ENCODE assay signal across 30 cellular contexts in the genomic region with DNA sequence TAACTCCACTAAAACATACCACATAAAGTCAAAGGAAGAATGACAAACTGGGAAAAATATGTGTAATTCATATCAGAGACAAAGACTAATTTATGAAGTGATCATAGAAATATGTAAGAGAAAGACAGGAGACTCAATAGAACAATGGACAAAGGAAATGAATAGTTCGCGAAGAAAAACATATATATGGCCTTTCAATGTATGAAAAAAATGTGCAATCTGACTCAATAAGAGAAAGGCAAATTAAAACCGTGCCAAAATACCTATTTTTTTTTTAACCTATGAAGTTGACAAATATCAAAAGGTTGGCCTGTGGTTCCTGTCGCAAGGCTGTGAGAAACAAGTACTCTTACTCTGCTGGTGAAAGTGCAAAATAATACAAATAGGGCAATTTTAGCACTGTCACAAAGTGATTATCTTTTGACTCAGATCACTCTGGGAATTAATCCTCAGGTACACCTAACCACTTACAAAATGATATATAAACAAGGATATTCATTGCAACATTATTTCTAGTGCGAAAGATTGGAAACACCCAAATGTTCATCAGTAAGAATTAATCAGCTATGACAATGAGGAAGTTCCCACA. TPM values are rescaled to one million over a fixed set of nuclear protein-coding genes. Genes with fewer than 3 reads are reported as not detected.
DNase-seq lines count a peak whose midpoint lies in the region; FAIRE-seq and TF ChIP-seq lines count a peak whose summit lies in the region.
"Had no signal": no experiment of that assay in that cellular context is flagged by ENCODE, and none has a peak within 500 bp of the region (broad histone marks: within the 10 kb centered on the region; RNA-seq: fewer than 3 reads in every experiment).

No MANE protein-coding gene starts in this region.

- H3K4me1 ChIP-seq in mammary epithelial cell (ENCODE audit: insufficient read depth, low read length) (peaks cover 20% of the 10 kb centered on the region), keratinocyte (ENCODE audit: control insufficient read depth, extremely low read depth, insufficient read depth, low read length) (peaks cover 28% of the 10 kb centered on the region)
- H3K4me1 ChIP-seq: adrenal gland, esophagus muscularis mucosa, gastroesophageal sphincter, prostate gland had no signal

- peak overlapping the region; percentile 63 for H3K4me2 ChIP-seq in mammary epithelial cell (ENCODE audit: insufficient read depth, low read depth, low read length)
- H3K4me2 ChIP-seq in keratinocyte (ENCODE audit: control insufficient read depth, extremely low read depth, insufficient read depth, low read depth, low read length): peak overlapping the region; percentile 78

- FAIRE-seq in keratinocyte (lab: Jason Lieb, UNC): peak; percentile 32
- FAIRE-seq: D721Med, urothelium cell line had no signal

- CTCF ChIA-PET in mammary epithelial cell (lab: Charles Lee; ENCODE audit: low non-redundant PET): no interaction called here

- no TSS peak for BruUV-seq in mammary epithelial cell (replicated peaks; lab: Mats Ljungman, UMichigan)

- H3K9me1 ChIP-seq in keratinocyte (ENCODE audit: control insufficient read depth, extremely low read depth, insufficient read depth, low read length): no peaks in the 10 kb centered on the region

- peak overlapping the region; percentile 33 for H2AFZ ChIP-seq in mammary epithelial cell (ENCODE audit: low read depth, low read length)
- H2AFZ ChIP-seq in keratinocyte (ENCODE audit: control insufficient read depth, low read length): no peak overlapping the region

- TF ChIP-seq CTCF in GM06990 (IDR thresholded peaks at IDR 0.05; ENCODE audit: insufficient read depth, low read length, poor library complexity, severe bottlenecking) (no peak), mammary epithelial cell (conservative IDR thresholded peaks at IDR 0.05 in 1 of 2, IDR thresholded peaks at IDR 0.05 in 1 of 2; ENCODE audit: extremely low read depth in 1 of 2, insufficient read depth in 1 of 2, low read depth in 1 of 2, low read length in 2 of 2) (no peak), keratinocyte (optimal IDR thresholded peaks at IDR 0.05 in 1 of 3, IDR thresholded peaks at IDR 0.05 in 1 of 3, conservative IDR thresholded peaks at IDR 0.05 in 1 of 3; ENCODE audit: extremely low read depth in 1 of 3, insufficient read depth in 2 of 3, low read length in 3 of 3) (no peak)

- H3K9ac ChIP-seq in mammary epithelial cell (ENCODE audit: insufficient read depth, low read length) (peak overlapping the region; percentile 19), keratinocyte (ENCODE audit: control insufficient read depth, extremely low read depth, insufficient read depth, low read length) (peak overlapping the region; percentile 52)

- intact Hi-C loops in mammary epithelial cell (cut with micrococcal nuclease): loop anchor here (5.0 kb wide), 1 partner anchor 213 kb away; no protein-coding TSS in a partner anchor

- dilution Hi-C loops in mammary epithelial cell (cut with HindIII; ENCODE audit: low sequenced_read_pairs) (no loop called here), keratinocyte (cut with MboI; ENCODE audit: extremely low pct_ligation_motif_present, low sequenced_read_pairs) (no loop called here)

- peak overlapping the region; percentile 92 for H3K27ac ChIP-seq in mammary epithelial cell (ENCODE audit: insufficient read depth, low read depth, low read length)
- peak overlapping the region; percentile 84 for H3K27ac ChIP-seq in keratinocyte (ENCODE audit: control insufficient read depth, insufficient read depth, low read length)
- H3K27ac ChIP-seq: adrenal gland, esophagus muscularis mucosa, gastroesophageal sphincter, prostate gland, thoracic aorta had no signal

- H4K20me1 ChIP-seq in mammary epithelial cell (ENCODE audit: insufficient read depth, low read length): no peaks in the 10 kb centered on the region
- H4K20me1 ChIP-seq in keratinocyte (ENCODE audit: control insufficient read depth, extremely low read depth, insufficient read depth, low read length): no peaks in the 10 kb centered on the region

- H3K4me3 ChIP-seq in GM06990 (replicated peaks; ENCODE audit: low read depth, low read length): no peak overlapping the region
- no peak overlapping the region for H3K4me3 ChIP-seq in mammary epithelial cell (replicated peaks in 1 of 3; ENCODE audit: insufficient read depth in 1 of 3, low read depth in 2 of 3, low read length in 3 of 3)
- H3K4me3 ChIP-seq in keratinocyte (ENCODE audit: control insufficient read depth in 2 of 3, extremely low read depth in 1 of 3, insufficient read depth in 2 of 3, low read depth in 1 of 3, low read length in 3 of 3): peak overlapping the region in 1 of 3 experiments; percentile 26
- H3K4me3 ChIP-seq: adrenal gland, esophagus muscularis mucosa, gastroesophageal sphincter, MG63, prostate gland, thoracic aorta had no signal

- in situ Hi-C loops in mammary epithelial cell (cut with MboI; ENCODE audit: low sequenced_read_pairs in 2 of 2): no loop called here

- H3K79me2 ChIP-seq in mammary epithelial cell (ENCODE audit: insufficient read depth, low read length): no peaks in the 10 kb centered on the region
- no peaks in the 10 kb centered on the region for H3K79me2 ChIP-seq in keratinocyte (ENCODE audit: control insufficient read depth, insufficient read depth, low read length)

- H3K27me3 ChIP-seq in GM06990 (replicated peaks; ENCODE audit: control insufficient read depth, insufficient read depth, low read length) (no peaks in the 10 kb centered on the region), mammary epithelial cell (ENCODE audit: insufficient read depth, low read length) (no peaks in the 10 kb centered on the region), keratinocyte (ENCODE audit: control insufficient read depth, extremely low read depth, insufficient read depth, low read length) (no peaks in the 10 kb centered on the region)
- H3K27me3 ChIP-seq: adrenal gland, MG63 had no signal

- WGBS in mammary epithelial cell (ENCODE audit: low coverage, missing lambda C conversion rate): 0% methylated on average over 5 of the region's 5 CpGs

- H3K36me3 ChIP-seq in GM06990 (ENCODE audit: control insufficient read depth, insufficient read depth, low read length) (no peaks in the 10 kb centered on the region), mammary epithelial cell (ENCODE audit: insufficient read depth, low read length) (no peaks in the 10 kb centered on the region), keratinocyte (ENCODE audit: control insufficient read depth in 2 of 2, extremely low read depth in 1 of 2, insufficient read depth in 2 of 2, low read length in 2 of 2) (no peaks in the 10 kb centered on the region)
- H3K36me3 ChIP-seq: adrenal gland, esophagus muscularis mucosa, gastroesophageal sphincter, MG63, prostate gland, thoracic aorta had no signal

- peak; percentile 7 for DNase-seq in GM06990 (ENCODE audit: extremely low read depth, insufficient read length)
- DNase-seq in HT1080 (ENCODE audit: low read depth): peak; percentile 27
- peak; percentile 91 for DNase-seq in mammary epithelial cell
- peak; percentile 44 for DNase-seq in keratinocyte (ENCODE audit: low read depth, low spot score)
- no peak for DNase-seq in DMS153 (lab: John Stamatoyannopoulos, UW)
- DNase-seq in NCI-H2107 (lab: John Stamatoyannopoulos, UW): no peak
- no peak for DNase-seq in NCI-H226
- DNase-seq: activated CD4-positive, alpha-beta T cell treated with anti-CD3 and anti-CD28 coated beads for 4 hours; activated CD8-positive, alpha-beta memory T cell treated with anti-CD3 and anti-CD28 coated beads, Interleukin-2, amount 10 ng/mL, durations not matched to agents 7 days and 5 days; activated naive CD4-positive, alpha-beta T cell treated with anti-CD3 and anti-CD28 coated beads for 36 hours; adrenal gland; effector CD8-positive, alpha-beta T cell; EL; GOT3; hypothalamus; immature natural killer cell; MG63; NCI-H2029 treated with DMSO at 0.1 percent for 48 hours; NCI-H2227 treated with DMSO at 0.1 percent for 48 hours; stimulated activated naive CD8-positive, alpha-beta T cell treated with anti-CD3 and anti-CD28 coated beads, Interleukin-15, Interleukin-2, amounts not matched to agents 100 U/mL and 50 U/mL, for 24 hours; T-helper 17 cell had no signal

- H3K9me3 ChIP-seq in mammary epithelial cell (replicated peaks; ENCODE audit: insufficient read depth, low read length) (peaks cover 5% of the 10 kb centered on the region), keratinocyte (ENCODE audit: control insufficient read depth, low read depth, low read length) (peaks cover 2% of the 10 kb centered on the region)
- H3K9me3 ChIP-seq: adrenal gland, esophagus muscularis mucosa, gastroesophageal sphincter, MG63, prostate gland, thoracic aorta had no signal

RNA-seq across cellular contexts. Expression of gene C9, which starts 3.7 kb away (rescaled TPM):
- not detected in 2 replicates for total RNA-seq in HT1080 (2014; rRNA removed; shearing (Covaris generic))
- polyA plus RNA-seq in HT1080 (2015; cell fraction: cytosol; rRNA removed): not detected in 2 replicates
- not detected in 2 replicates for polyA plus RNA-seq in HT1080 (2015; cell fraction: nucleus; rRNA removed)
- under 1 TPM in 1 of 2 donors, not detected in 1; under 0.01 TPM for total RNA-seq in mammary epithelial cell
- not detected for polyA plus RNA-seq in mammary epithelial cell
- polyA minus RNA-seq in mammary epithelial cell: not detected
- 0.04 TPM in 1 of 3 replicates, not detected in the others for polyA plus RNA-seq in keratinocyte
- polyA plus RNA-seq in keratinocyte (2011; ENCODE audit: low read depth): not detected
- polyA plus RNA-seq in keratinocyte (2011; cell fraction: cytosol; rRNA removed): 0.02 TPM in 1 of 2 replicates, not detected in the other
- 0.10 and 0.32 TPM in 2 replicates for polyA plus RNA-seq in keratinocyte (2011; cell fraction: nucleus; rRNA removed)
- polyA plus RNA-seq in keratinocyte (2012; ENCODE audit: low replicate concordance): not detected in 2 replicates
- not detected in 3 replicates for polyA minus RNA-seq in keratinocyte
- not detected for polyA minus RNA-seq in keratinocyte (2011; cell fraction: cytosol; rRNA and poly(A)+ RNA removed)
- not detected in 2 replicates for polyA minus RNA-seq in keratinocyte (2011; cell fraction: nucleus; rRNA and poly(A)+ RNA removed)
- total RNA-seq: activated CD8-positive, alpha-beta memory T cell treated with anti-CD3 and anti-CD28 coated beads, Interleukin-2, amount 10 ng/mL, durations not matched to agents 7 days and 5 days; activated naive CD4-positive, alpha-beta T cell treated with anti-CD3 and anti-CD28 coated beads for 36 hours; esophagus muscularis mucosa; gastroesophageal sphincter; mesenteric fat pad; myocyte; prostate gland; RPMI7951; T-helper 17 cell; thoracic aorta had no signal
- polyA plus RNA-seq: immature natural killer cell had no signal

Comparison
In these comparisons a context has a peak if more than half of its experiments do, and no peak if none do; other contexts are left out.
1. DNase-seq: peak in GM06990 (single experiment), HT1080 (single experiment), mammary epithelial cell (single experiment) and keratinocyte (single experiment); none in DMS153 (single experiment), NCI-H2107 (single experiment) and NCI-H226 (single experiment).